23 cellular contexts compared by ENCODE assay signal in genomic region chr3:197111685-197112084, GRCh38.
DNase-seq lines count a peak whose midpoint lies in the region; ATAC-seq, FAIRE-seq and TF ChIP-seq lines count a peak whose summit lies in the region.
"Had no signal": no experiment of that assay in that cellular context is flagged by ENCODE, and none has a peak within 500 bp of the region (broad histone marks: within the 10 kb centered on the region; RNA-seq: fewer than 3 reads in every experiment).

No MANE protein-coding gene starts in this region.

- H3K27ac Mint-ChIP-seq in stimulated activated memory B cell treated with anti-CD40 and anti-IgM and Interleukin-4, amounts not matched to agents 10 μg/mL and 1 μg/mL and 100 μg/mL, for 72 hours = no peak overlapping the region
- no peak overlapping the region for H3K27ac Mint-ChIP-seq in HFFc6
- H3K27ac Mint-ChIP-seq: B cell; CD4-positive, CD25-positive, alpha-beta regulatory T cell; CD8-positive, alpha-beta T cell; GM23338 had no signal

- no peaks in the 10 kb centered on the region for H3K27me3 ChIP-seq in HepG2 (ENCODE audit: control insufficient read depth in 1 of 2, insufficient read depth in 2 of 2, low read length in 2 of 2)
- H3K27me3 ChIP-seq in right lobe of liver = no peaks in the 10 kb centered on the region
- H3K27me3 ChIP-seq: BLaER1 had no signal

- TF ChIP-seq RAD21 in HepG2 (CRISPR knock-in tag; IDR thresholded peaks at IDR 0.05) = no peak

- no peaks in the 10 kb centered on the region for H4K20me1 ChIP-seq in HepG2 (ENCODE audit: insufficient read depth, low read length)
- H4K20me1 ChIP-seq: BLaER1 had no signal

- no peaks in the 10 kb centered on the region for H3K79me2 ChIP-seq in HepG2 (ENCODE audit: insufficient read depth, low read length)

- in situ Hi-C loops in HepG2 (cut with HindIII; ENCODE audit: extremely low pct_ligation_motif_present, low pct_unique_long_range_greater_than_20kb) = no loop called here

- H3K4me3 ChIP-seq in HepG2 (replicated peaks in 1 of 3; ENCODE audit: insufficient read depth in 1 of 3, low read depth in 2 of 3, low read length in 3 of 3) (no peak overlapping the region), right lobe of liver (no peak overlapping the region), choroid plexus epithelial cell (ENCODE audit: low read depth, low read length) (no peak overlapping the region)
- H3K4me3 ChIP-seq: BLaER1, GM12878, GM23338, HAP-1 had no signal

- H3K27ac ChIP-seq in HepG2 (ENCODE audit: extremely low read length, insufficient read depth, low read length) (no peak overlapping the region), right lobe of liver (no peak overlapping the region)
- H3K27ac ChIP-seq: 22Rv1, BLaER1, C4-2B had no signal

- H3K36me3 ChIP-seq in HepG2 (replicated peaks in 1 of 2; ENCODE audit: control insufficient read depth in 1 of 2, insufficient read depth in 2 of 2, low read length in 2 of 2) (peaks cover 5 to 73% of the 10 kb centered on the region in 2 experiments), right lobe of liver (peaks cover 0 to 2% (median 0%) of the 10 kb centered on the region in 4 donors)
- H3K36me3 ChIP-seq: HAP-1 had no signal

- H3K4me3 Mint-ChIP-seq in stimulated activated memory B cell treated with anti-CD40 and anti-IgM and Interleukin-4, amounts not matched to agents 10 μg/mL and 1 μg/mL and 100 μg/mL, for 72 hours = no peak overlapping the region
- no peak overlapping the region for H3K4me3 Mint-ChIP-seq in HFFc6
- H3K4me3 Mint-ChIP-seq: B cell; CD4-positive, CD25-positive, alpha-beta regulatory T cell; CD8-positive, alpha-beta T cell; GM23338 had no signal

- TF ChIP-seq CTCF in HepG2 (CRISPR knock-in tag; IDR thresholded peaks at IDR 0.05) (no peak), right lobe of liver (IDR thresholded peaks at IDR 0.05) (no peak), choroid plexus epithelial cell (conservative IDR thresholded peaks at IDR 0.05; ENCODE audit: low read depth, low read length) (no peak), HFFc6 (IDR thresholded peaks at IDR 0.05) (no peak)

- H3K9me3 ChIP-seq in HepG2 (ENCODE audit: low read length) = no peaks in the 10 kb centered on the region
- H3K9me3 ChIP-seq in right lobe of liver = no peaks in the 10 kb centered on the region
- H3K9me3 ChIP-seq: HAP-1 had no signal

- peaks cover 71% of the 10 kb centered on the region for H3K36me3 Mint-ChIP-seq in stimulated activated memory B cell treated with anti-CD40 and anti-IgM and Interleukin-4, amounts not matched to agents 10 μg/mL and 1 μg/mL and 100 μg/mL, for 72 hours
- peaks cover 46% of the 10 kb centered on the region for H3K36me3 Mint-ChIP-seq in HFFc6 (ENCODE audit: low read depth)

- H3K4me2 ChIP-seq in HepG2 (ENCODE audit: low read depth, low read length) = no peak overlapping the region
- H3K4me2 ChIP-seq: BLaER1, GM23338 had no signal

- H2AFZ ChIP-seq in HepG2 (ENCODE audit: low read length) = no peak overlapping the region
- H2AFZ ChIP-seq: GM23338 had no signal

- H3K27me3 Mint-ChIP-seq in stimulated activated memory B cell treated with anti-CD40 and anti-IgM and Interleukin-4, amounts not matched to agents 10 μg/mL and 1 μg/mL and 100 μg/mL, for 72 hours = no peaks in the 10 kb centered on the region
- H3K27me3 Mint-ChIP-seq in HFFc6 (ENCODE audit: insufficient read depth) = no peaks in the 10 kb centered on the region
- H3K27me3 Mint-ChIP-seq: B cell; CD4-positive, CD25-positive, alpha-beta regulatory T cell had no signal

- TF ChIP-seq EP300 in HepG2 (IDR thresholded peaks at IDR 0.05; ENCODE audit: low read depth in 2 of 2, low read length in 2 of 2) (no peak), HepG2 (CRISPR knock-in tag; IDR thresholded peaks at IDR 0.05; ENCODE audit: borderline replicate concordance) (no peak)

- CTCF ChIA-PET in HepG2 (lab: Yijun Ruan, JAX; ENCODE audit: low intra/inter-chr PET ratio, low total read pairs) = no interaction called here

- no peak for TF ChIP-seq POLR2A in HepG2 (IDR thresholded peaks at IDR 0.05; ENCODE audit: insufficient read depth in 1 of 2, low read depth in 2 of 2, low read length in 2 of 2)
- no peak for TF ChIP-seq POLR2A in right lobe of liver (IDR thresholded peaks at IDR 0.05)

- DNase-seq in HepG2 (ENCODE audit: low spot score) (no peak), right lobe of liver (no peak), HCEC 1CT (peak; percentile 2), choroid plexus epithelial cell (ENCODE audit: low read depth) (peak; percentile 23), globus pallidus (ENCODE audit: low spot score) (no peak), HFFc6 (no peak)
- DNase-seq in activated CD8-positive, alpha-beta memory T cell treated with anti-CD3 and anti-CD28 coated beads for 24 hours = no peak
- DNase-seq: Caco-2; CD4-positive, CD25-positive, alpha-beta regulatory T cell; CD8-positive, alpha-beta T cell; DMS 273 treated with DMSO at 0.1 percent for 48 hours; DMS79; EL; GDM1 had no signal

- POLR2A ChIA-PET in HepG2 (lab: Yijun Ruan, JAX) = no interaction called here

- intact Hi-C loops in HepG2 (cut with micrococcal nuclease; ENCODE audit: unreplicated experiment) (no loop called here), right lobe of liver (cut with DNase I) (no loop called here)

- H3K4me1 ChIP-seq in HepG2 (ENCODE audit: insufficient read depth, low read length) = no peaks in the 10 kb centered on the region
- H3K4me1 ChIP-seq in right lobe of liver = no peaks in the 10 kb centered on the region
- H3K4me1 ChIP-seq: BLaER1, HAP-1 had no signal

- ATAC-seq in HepG2 = no peak
- ATAC-seq in right lobe of liver = no peak
- ATAC-seq in stimulated activated memory B cell treated with anti-CD40 and anti-IgM and Interleukin-4, amounts not matched to agents 10 μg/mL and 1 μg/mL and 100 μg/mL, for 72 hours = no peak
- ATAC-seq: CD8-positive, alpha-beta T cell; GM12878; GM23338 had no signal

- peak; percentile 12 for FAIRE-seq in HepG2 (lab: Jason Lieb, UNC)
- FAIRE-seq: A204.1, GM12878 had no signal

- no peaks in the 10 kb centered on the region for H3K4me1 Mint-ChIP-seq in stimulated activated memory B cell treated with anti-CD40 and anti-IgM and Interleukin-4, amounts not matched to agents 10 μg/mL and 1 μg/mL and 100 μg/mL, for 72 hours
- no peaks in the 10 kb centered on the region for H3K4me1 Mint-ChIP-seq in HFFc6 (ENCODE audit: low read depth)
- H3K4me1 Mint-ChIP-seq: B cell, GM23338 had no signal

- no TSS peak for BruUV-seq in HepG2 (replicated peaks; lab: Mats Ljungman, UMichigan)

- no peak overlapping the region for H3K9ac ChIP-seq in HepG2 (ENCODE audit: insufficient read depth, low read depth, low read length)
- H3K9ac ChIP-seq: BLaER1 had no signal

- H3K9me3 Mint-ChIP-seq in stimulated activated memory B cell treated with anti-CD40 and anti-IgM and Interleukin-4, amounts not matched to agents 10 μg/mL and 1 μg/mL and 100 μg/mL, for 72 hours = no peaks in the 10 kb centered on the region
- no peaks in the 10 kb centered on the region for H3K9me3 Mint-ChIP-seq in HFFc6
- H3K9me3 Mint-ChIP-seq: CD4-positive, CD25-positive, alpha-beta regulatory T cell; CD8-positive, alpha-beta T cell; GM23338 had no signal

TF ChIP-seq in HepG2, 621 proteins besides CTCF, POLR2A, EP300 and RAD21 (continues in another document):
- TF ChIP-seq ZNF24 (IDR thresholded peaks at IDR 0.05) = no peak
- TF ChIP-seq ZNF207 (IDR thresholded peaks at IDR 0.05; ENCODE audit: borderline replicate concordance) = no peak
- no peak for TF ChIP-seq ZNF704 (CRISPR knock-in tag; IDR thresholded peaks at IDR 0.05; ENCODE audit: borderline replicate concordance)
- TF ChIP-seq GTF3A (CRISPR knock-in tag; conservative IDR thresholded peaks at IDR 0.05) = no peak
- TF ChIP-seq FOXC1 (CRISPR knock-in tag; IDR thresholded peaks at IDR 0.05; ENCODE audit: borderline replicate concordance) = no peak
- TF ChIP-seq PHF20 (CRISPR knock-in tag; IDR thresholded peaks at IDR 0.05) = no peak
- no peak for TF ChIP-seq ZNF800 (CRISPR knock-in tag; IDR thresholded peaks at IDR 0.05)
- no peak for TF ChIP-seq NR0B2 (CRISPR knock-in tag; IDR thresholded peaks at IDR 0.05)
- no peak for TF ChIP-seq SOX6 (IDR thresholded peaks at IDR 0.05)
- TF ChIP-seq SOX6 (CRISPR knock-in tag; IDR thresholded peaks at IDR 0.05) = no peak
- no peak for TF ChIP-seq ERF (CRISPR knock-in tag; IDR thresholded peaks at IDR 0.05)

Comparison
In these comparisons a context has a peak if more than half of its experiments do, and no peak if none do; other contexts are left out.
1. DNase-seq: peak in HCEC 1CT (single experiment) and choroid plexus epithelial cell (single experiment); none in HepG2 (single experiment), right lobe of liver (0 of 3), activated CD8-positive, alpha-beta memory T cell treated with anti-CD3 and anti-CD28 coated beads for 24 hours (single experiment), globus pallidus (single experiment) and HFFc6 (single experiment).